ENCODE assay signal across 18 cellular contexts in genomic region chr6:16742116-16742515, GRCh38. TPM values are rescaled to one million over a fixed set of nuclear protein-coding genes. Genes with fewer than 3 reads are reported as not detected.
A peak's percentile ranks its signal among the peaks of the same experiment; 100 is the strongest.
DNase-seq lines count a peak whose midpoint lies in the region; ATAC-seq, FAIRE-seq and TF ChIP-seq lines count a peak whose summit lies in the region.
"Had no signal": no experiment of that assay in that cellular context is flagged by ENCODE, and none has a peak within 500 bp of the region (broad histone marks: within the 10 kb centered on the region; RNA-seq: fewer than 3 reads in every experiment).

No MANE protein-coding gene starts in this region.

- H3K9me3 ChIP-seq in left ventricle myocardium inferior (replicated peaks) (no peaks in the 10 kb centered on the region), heart right ventricle (no peaks in the 10 kb centered on the region), psoas muscle (no peaks in the 10 kb centered on the region), vagina (no peaks in the 10 kb centered on the region)

- peaks cover 93% of the 10 kb centered on the region for H3K4me1 ChIP-seq in left ventricle myocardium inferior
- peaks cover 6 to 85% (median 74%) of the 10 kb centered on the region in 9 donors for H3K4me1 ChIP-seq in heart right ventricle
- peaks cover 70% of the 10 kb centered on the region for H3K4me1 ChIP-seq in psoas muscle
- H3K4me1 ChIP-seq in vagina = peaks cover 94% of the 10 kb centered on the region

- peak; percentile 65 for FAIRE-seq in endometrium (lab: Jason Lieb, UNC)
- FAIRE-seq: bronchial epithelial cell, H1, TTC549 had no signal

- H3K9me3 Mint-ChIP-seq in activated T-helper 1 cell treated with anti-CD3 and anti-CD28 coated beads, Interleukin-12 subunit alpha, Interleukin-12 subunit beta, Interleukin-2, Interleukin-4 antibody, amounts not matched to agents 30 ng/mL and 10 ng/mL and 1 ng/mL, durations not matched to agents 14 hours and 24 hours and 36 hours = no peaks in the 10 kb centered on the region
- H3K9me3 Mint-ChIP-seq: activated naive CD8-positive, alpha-beta T cell treated with anti-CD3 and anti-CD28 coated beads, Interleukin-2, amount 10 ng/mL, durations not matched to agents 7 days and 5 days had no signal

- H3K36me3 Mint-ChIP-seq in activated T-helper 1 cell treated with anti-CD3 and anti-CD28 coated beads, Interleukin-12 subunit alpha, Interleukin-12 subunit beta, Interleukin-2, Interleukin-4 antibody, amounts not matched to agents 30 ng/mL and 10 ng/mL and 1 ng/mL, durations not matched to agents 14 hours and 24 hours and 36 hours (ENCODE audit: low read depth) = peaks cover 71% of the 10 kb centered on the region

- no peak overlapping the region for H3K27ac Mint-ChIP-seq in activated T-helper 1 cell treated with anti-CD3 and anti-CD28 coated beads, Interleukin-12 subunit alpha, Interleukin-12 subunit beta, Interleukin-2, Interleukin-4 antibody, amounts not matched to agents 30 ng/mL and 10 ng/mL and 1 ng/mL, durations not matched to agents 14 hours and 24 hours and 36 hours
- H3K27ac Mint-ChIP-seq: activated naive CD8-positive, alpha-beta T cell treated with anti-CD3 and anti-CD28 coated beads, Interleukin-2, amount 10 ng/mL, durations not matched to agents 7 days and 5 days had no signal

- DNase-seq in left ventricle myocardium inferior (no peak), heart right ventricle (no peak), psoas muscle (no peak), vagina (ENCODE audit: extremely low spot score in 2 of 2) (no peak), AG08396 (ENCODE audit: low spot score) (no peak)
- DNase-seq in activated T-helper 1 cell treated with anti-CD3 and anti-CD28 coated beads, Interleukin-12 subunit alpha, Interleukin-12 subunit beta, Interleukin-2, Interleukin-4 antibody, amounts not matched to agents 30 ng/mL and 10 ng/mL and 1 ng/mL, durations not matched to agents 14 hours and 24 hours and 36 hours (ENCODE audit: low spot score) = no peak
- DNase-seq: activated naive CD8-positive, alpha-beta T cell treated with anti-CD3 and anti-CD28 coated beads, Interleukin-2, amount 10 ng/mL, durations not matched to agents 7 days and 5 days; activated T-cell treated with anti-CD3 and anti-CD28 coated beads, Interleukin-2, amount 50 U/mL, for 48 hours; Calu3; Kasumi-1; NCI-H146; nucleus accumbens had no signal

- intact Hi-C loops in left ventricle myocardium inferior (cut with micrococcal nuclease) (no loop called here), heart right ventricle (cut with DNase I) (no loop called here), psoas muscle (cut with DNase I) (no loop called here), vagina (cut with DNase I) (no loop called here)
- intact Hi-C loops in activated T-helper 1 cell treated with anti-CD3 and anti-CD28 coated beads, Interleukin-12 subunit alpha, Interleukin-12 subunit beta, Interleukin-2, Interleukin-4 antibody, amounts not matched to agents 30 ng/mL and 10 ng/mL and 1 ng/mL, durations not matched to agents 14 hours and 24 hours and 36 hours (cut with micrococcal nuclease) = no loop called here

- ATAC-seq in heart right ventricle (no peak), psoas muscle (no peak), GM18909 (IDR thresholded peaks at IDR 0.05; ENCODE audit: poor library complexity, unreplicated experiment) (no peak)

- no peak overlapping the region for H3K4me3 Mint-ChIP-seq in activated T-helper 1 cell treated with anti-CD3 and anti-CD28 coated beads, Interleukin-12 subunit alpha, Interleukin-12 subunit beta, Interleukin-2, Interleukin-4 antibody, amounts not matched to agents 30 ng/mL and 10 ng/mL and 1 ng/mL, durations not matched to agents 14 hours and 24 hours and 36 hours

- TF ChIP-seq POLR2A in vagina (IDR thresholded peaks at IDR 0.05) = no peak

- H3K4me1 Mint-ChIP-seq in activated T-helper 1 cell treated with anti-CD3 and anti-CD28 coated beads, Interleukin-12 subunit alpha, Interleukin-12 subunit beta, Interleukin-2, Interleukin-4 antibody, amounts not matched to agents 30 ng/mL and 10 ng/mL and 1 ng/mL, durations not matched to agents 14 hours and 24 hours and 36 hours (ENCODE audit: low read depth) = peaks cover 66% of the 10 kb centered on the region

- H3K4me3 ChIP-seq in left ventricle myocardium inferior (no peak overlapping the region), heart right ventricle (no peak overlapping the region), psoas muscle (no peak overlapping the region), vagina (no peak overlapping the region)

- H3K36me3 ChIP-seq in left ventricle myocardium inferior = no peaks in the 10 kb centered on the region
- peaks cover 0 to 16% (median 0%) of the 10 kb centered on the region in 9 donors for H3K36me3 ChIP-seq in heart right ventricle
- H3K36me3 ChIP-seq in psoas muscle (ENCODE audit: insufficient read depth in 1 of 2, low read depth in 1 of 2) = no peaks in the 10 kb centered on the region
- no peaks in the 10 kb centered on the region for H3K36me3 ChIP-seq in vagina

- H3K27me3 ChIP-seq in left ventricle myocardium inferior (ENCODE audit: low read depth) = no peaks in the 10 kb centered on the region
- no peaks in the 10 kb centered on the region for H3K27me3 ChIP-seq in heart right ventricle
- H3K27me3 ChIP-seq in psoas muscle (ENCODE audit: insufficient read depth in 3 of 3, low read length in 2 of 3) = no peaks in the 10 kb centered on the region
- no peaks in the 10 kb centered on the region for H3K27me3 ChIP-seq in vagina

- no peaks in the 10 kb centered on the region for H3K27me3 Mint-ChIP-seq in activated T-helper 1 cell treated with anti-CD3 and anti-CD28 coated beads, Interleukin-12 subunit alpha, Interleukin-12 subunit beta, Interleukin-2, Interleukin-4 antibody, amounts not matched to agents 30 ng/mL and 10 ng/mL and 1 ng/mL, durations not matched to agents 14 hours and 24 hours and 36 hours (ENCODE audit: insufficient read depth)
- H3K27me3 Mint-ChIP-seq: activated naive CD8-positive, alpha-beta T cell treated with anti-CD3 and anti-CD28 coated beads, Interleukin-2, amount 10 ng/mL, durations not matched to agents 7 days and 5 days had no signal

- H3K27ac ChIP-seq in left ventricle myocardium inferior (replicated peaks) (peak overlapping the region; percentile 65), heart right ventricle (peak overlapping the region in 4 of 10 donors; percentile 33 to 66 (median 42)), psoas muscle (peak overlapping the region; percentile 86), vagina (peak overlapping the region; percentile 55)

- WGBS in heart right ventricle, 2 donors = 91 to 100% methylated on average over 1 of the region's 1 CpG
- WGBS in psoas muscle, 3 donors = 91 to 100% (median 96%) methylated on average over 1 of the region's 1 CpG

- no peak for TF ChIP-seq CTCF in left ventricle myocardium inferior (IDR thresholded peaks at IDR 0.05; ENCODE audit: borderline replicate concordance)
- no peak for TF ChIP-seq CTCF in heart right ventricle (IDR thresholded peaks at IDR 0.05)
- no peak for TF ChIP-seq CTCF in psoas muscle (IDR thresholded peaks at IDR 0.05)
- TF ChIP-seq CTCF in vagina (IDR thresholded peaks at IDR 0.05) = no peak

RNA-seq across cellular contexts. Expression of gene ATXN1, which starts 19.1 kb away (rescaled TPM):
- total RNA-seq in left ventricle myocardium inferior (41.5 TPM), heart right ventricle (10 to 100 TPM; 26.8 to 46.5 (median 41.1) TPM), psoas muscle (10 to 100 TPM; 21.6 to 50.9 (median 38.1) TPM), vagina (43.2 TPM)
- polyA plus RNA-seq in heart right ventricle (1 to 10 TPM; 4.1 to 7.5 TPM), psoas muscle (1 to 10 TPM; 1.3 to 9.9 (median 5.1) TPM)
- 107 and 109 TPM in 2 replicates for total RNA-seq in activated T-helper 1 cell treated with anti-CD3 and anti-CD28 coated beads, Interleukin-12 subunit alpha, Interleukin-12 subunit beta, Interleukin-2, Interleukin-4 antibody, amounts not matched to agents 30 ng/mL and 10 ng/mL and 1 ng/mL, durations not matched to agents 14 hours and 24 hours and 36 hours
- total RNA-seq: OCI-LY7 had no signal
